In the genomic region with DNA sequence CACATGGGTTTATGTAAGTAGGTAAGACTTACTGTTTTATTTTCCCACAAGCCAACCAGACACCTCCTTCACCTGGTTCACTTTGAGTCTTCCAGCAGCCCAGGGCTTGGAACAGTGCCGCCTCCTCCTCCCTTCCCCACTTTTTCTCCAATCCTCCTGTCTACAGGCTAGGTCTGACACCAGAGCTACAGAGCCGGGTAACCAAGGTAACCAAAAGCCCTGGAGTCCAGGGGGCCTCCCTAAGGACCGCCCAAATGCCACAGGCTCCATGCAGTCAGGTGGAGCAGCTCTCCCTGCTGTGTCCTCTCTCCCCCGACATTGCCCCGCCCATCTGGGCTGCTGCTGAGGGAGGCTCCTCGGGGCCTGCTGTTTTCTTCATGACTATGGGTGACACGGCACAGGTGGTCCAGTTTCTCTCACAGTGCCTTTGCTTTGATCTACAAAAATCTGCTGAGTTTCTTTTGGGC, we compare ENCODE assay signal across 12 cellular contexts.
A peak's percentile ranks its signal among the peaks of the same experiment; 100 is the strongest.
DNase-seq lines count a peak whose midpoint lies in the region; ATAC-seq, FAIRE-seq and TF ChIP-seq lines count a peak whose summit lies in the region.
"Had no signal": no experiment of that assay in that cellular context is flagged by ENCODE, and none has a peak within 500 bp of the region (broad histone marks: within the 10 kb centered on the region; RNA-seq: fewer than 3 reads in every experiment).

No MANE protein-coding gene starts in this region.

- intact Hi-C loops in Caco-2 (cut with micrococcal nuclease; ENCODE audit: unreplicated experiment) (no loop called here), IMR-90 (cut with micrococcal nuclease) (no loop called here)

- in situ Hi-C loops in IMR-90 (cut with MboI; ENCODE audit: low sequenced_read_pairs), result no loop called here

- DNase-seq in Caco-2, result peak; percentile 36 to 61
- DNase-seq in IMR-90, result no peak
- DNase-seq in SK-N-DZ (ENCODE audit: low spot score), result peak; percentile 95
- peak; percentile 98 for DNase-seq in islet precursor cell
- no peak for DNase-seq in RCC 7860 (ENCODE audit: low spot score)
- DNase-seq: activated CD8-positive, alpha-beta memory T cell treated with anti-CD3 and anti-CD28 coated beads, Interleukin-2, amount 50 U/mL, for 4 hours; effector memory CD8-positive, alpha-beta T cell; trophoblast cell had no signal

- no peak overlapping the region for H3K4me3 Mint-ChIP-seq in Caco-2 (ENCODE audit: unreplicated experiment)
- H3K4me3 Mint-ChIP-seq: B cell; effector memory CD8-positive, alpha-beta T cell had no signal

- peak overlapping the region; percentile 0; the same call in 1 of the 2 replicates for H3K14ac ChIP-seq in IMR-90 (replicated peaks; ENCODE audit: low read depth, low read length)

- H3K36me3 ChIP-seq in Caco-2 (ENCODE audit: control insufficient read depth, insufficient read depth, low read length) (no peaks in the 10 kb centered on the region), IMR-90 (ENCODE audit: control insufficient read depth, insufficient read depth, low read length) (no peaks in the 10 kb centered on the region)

- H3K27ac ChIP-seq in IMR-90 (ENCODE audit: insufficient read depth, low read length), result no peak overlapping the region

- H2AK9ac ChIP-seq in IMR-90 (replicated peaks; ENCODE audit: low read depth, low read length, poor library complexity), result peak overlapping the region; percentile 35

- H3K36me3 Mint-ChIP-seq in Caco-2 (ENCODE audit: insufficient read depth, unreplicated experiment), result no peaks in the 10 kb centered on the region

- TF ChIP-seq RAD21 in IMR-90 (IDR thresholded peaks at IDR 0.05; ENCODE audit: low read length), result no peak

- H3K23ac ChIP-seq in IMR-90 (ENCODE audit: low read depth, low read length), result no peak overlapping the region

- peaks cover 8% of the 10 kb centered on the region for H3K9me1 ChIP-seq in IMR-90 (ENCODE audit: insufficient read depth, low read length)

- H4K91ac ChIP-seq in IMR-90 (ENCODE audit: insufficient read depth, low read depth, low read length), result no peak overlapping the region

- peaks cover 6% of the 10 kb centered on the region; the same call in 1 of the 2 replicates for H3K4me1 ChIP-seq in Caco-2
- peaks cover 10% of the 10 kb centered on the region for H3K4me1 ChIP-seq in IMR-90 (ENCODE audit: control insufficient read depth, insufficient read depth, low read length)

- no peak overlapping the region for H4K5ac ChIP-seq in IMR-90 (ENCODE audit: low read depth, low read length)

- no peak overlapping the region for H4K8ac ChIP-seq in IMR-90 (ENCODE audit: low read depth in 2 of 2, low read length in 2 of 2)

- POLR2A ChIA-PET in Caco-2 (lab: Charles Lee) (no interaction called here), IMR-90 (lab: Charles Lee; ENCODE audit: unreplicated experiment) (no interaction called here)

- BruUV-seq in Caco-2 (replicated peaks; lab: Mats Ljungman, UMichigan), result no TSS peak
- BruUV-seq in IMR-90 (replicated peaks; lab: Mats Ljungman, UMichigan), result no TSS peak

- TF ChIP-seq CTCF in Caco-2 (IDR thresholded peaks at IDR 0.05; ENCODE audit: insufficient read depth in 1 of 2, low read depth in 1 of 2, low read length in 1 of 2, severe bottlenecking in 1 of 2, unreplicated experiment in 1 of 2) (no peak), IMR-90 (conservative IDR thresholded peaks at IDR 0.05; ENCODE audit: low read depth, low read length) (no peak)

- no peak for FAIRE-seq in RCC 7860 (lab: Jason Lieb, UNC)

- CTCF ChIA-PET in Caco-2 (lab: Charles Lee), result no interaction called here
- CTCF ChIA-PET in IMR-90 (lab: Yijun Ruan, JAX), result no interaction called here

- peaks cover 6% of the 10 kb centered on the region for H3K4me1 Mint-ChIP-seq in Caco-2 (ENCODE audit: low read depth, unreplicated experiment)
- H3K4me1 Mint-ChIP-seq: B cell had no signal

- H3K9me3 ChIP-seq in Caco-2 (no peaks in the 10 kb centered on the region), IMR-90 (ENCODE audit: control insufficient read depth, insufficient read depth, low read length) (no peaks in the 10 kb centered on the region)

- H2BK15ac ChIP-seq in IMR-90 (ENCODE audit: low read depth, low read length), result no peak overlapping the region; the same call in 2 of the 3 replicates

- H3K27ac Mint-ChIP-seq in Caco-2 (ENCODE audit: unreplicated experiment), result no peak overlapping the region
- H3K27ac Mint-ChIP-seq: B cell; effector memory CD8-positive, alpha-beta T cell had no signal

- ATAC-seq in IMR-90 (ENCODE audit: low read depth) (no peak), HG03354 (IDR thresholded peaks at IDR 0.05; ENCODE audit: poor library complexity, severe bottlenecking, unreplicated experiment) (no peak), GM19467 (IDR thresholded peaks at IDR 0.05; ENCODE audit: unreplicated experiment) (no peak), GM21381 (IDR thresholded peaks at IDR 0.05; ENCODE audit: unreplicated experiment) (no peak)
- ATAC-seq: effector memory CD8-positive, alpha-beta T cell had no signal

- H3K27me3 ChIP-seq in Caco-2 (replicated peaks; ENCODE audit: control insufficient read depth, insufficient read depth, low read length) (no peaks in the 10 kb centered on the region; the same call in 1 of the 2 replicates), IMR-90 (ENCODE audit: control insufficient read depth, insufficient read depth, low read length) (no peaks in the 10 kb centered on the region; the same call in 1 of the 2 replicates)

- no peak overlapping the region for H2BK5ac ChIP-seq in IMR-90 (ENCODE audit: low read depth, low read length, poor library complexity, severe bottlenecking)

- peak overlapping the region; percentile 41 for H2AFZ ChIP-seq in IMR-90 (replicated peaks; ENCODE audit: low read length, poor library complexity)

- no peak overlapping the region for H3K4me2 ChIP-seq in IMR-90 (ENCODE audit: low read depth, low read length)

- no peak for TF ChIP-seq POLR2A in IMR-90 (IDR thresholded peaks at IDR 0.05; ENCODE audit: low read depth, low read length)

- no peaks in the 10 kb centered on the region for H3K27me3 Mint-ChIP-seq in Caco-2 (ENCODE audit: insufficient read depth, unreplicated experiment)

- H4K20me1 ChIP-seq in IMR-90 (ENCODE audit: insufficient read depth, low read length), result no peaks in the 10 kb centered on the region

- no peak overlapping the region for H3K18ac ChIP-seq in IMR-90 (ENCODE audit: low read depth, low read length)

- H3K9me3 Mint-ChIP-seq in Caco-2 (ENCODE audit: unreplicated experiment), result no peaks in the 10 kb centered on the region
- H3K9me3 Mint-ChIP-seq: effector memory CD8-positive, alpha-beta T cell had no signal

- no peak overlapping the region for H3K9ac ChIP-seq in IMR-90 (ENCODE audit: low read depth, low read length)

- no peak overlapping the region for H3K56ac ChIP-seq in IMR-90 (ENCODE audit: extremely low read depth, insufficient read depth, low read length)

- H2BK20ac ChIP-seq in IMR-90 (ENCODE audit: low read depth, low read length), result no peak overlapping the region

- H3K4me3 ChIP-seq in Caco-2 (ENCODE audit: low read depth, low read length), result no peak overlapping the region
- H3K4me3 ChIP-seq in IMR-90 (ENCODE audit: insufficient read depth, low read depth, low read length), result no peak overlapping the region

- 0 out of 2 replicates have a peak overlapping the region, but pooled peaks have one; percentile 6 for H2BK120ac ChIP-seq in IMR-90 (ENCODE audit: low read depth, low read length)

- H3K79me1 ChIP-seq in IMR-90 (ENCODE audit: low read depth in 1 of 2, low read length in 2 of 2), result no peaks in the 10 kb centered on the region

- WGBS in IMR-90 (ENCODE audit: extremely low coverage in 2 of 2, insufficient read length in 1 of 2), 2 experiments, result 51% methylated on average over 4 of the region's 7 CpGs; no CpG with 5 or more reads in 1 of the 2 experiments

- dilution Hi-C loops in IMR-90 (cut with HindIII; ENCODE audit: low sequenced_read_pairs, unreplicated experiment), result no loop called here

- peak overlapping the region; percentile 16; the same call in 1 of the 2 replicates for H2AK5ac ChIP-seq in IMR-90 (ENCODE audit: low read depth, low read length)

- H3K4ac ChIP-seq in IMR-90 (ENCODE audit: low read depth, low read length), result peak overlapping the region; percentile 42; the same call in 1 of the 2 replicates

TF ChIP-seq in IMR-90, 13 proteins besides CTCF, POLR2A, EP300 and RAD21:
- TF ChIP-seq NFE2L2 (IDR thresholded peaks at IDR 0.05; ENCODE audit: low read depth, low read length) (no peak), RFX5 (IDR thresholded peaks at IDR 0.05; ENCODE audit: low read depth, low read length) (no peak), CEBPB (IDR thresholded peaks at IDR 0.05; ENCODE audit: low read depth, low read length) (no peak), FOS (IDR thresholded peaks at IDR 0.05; ENCODE audit: low read depth, low read length) (no peak), BHLHE40 (IDR thresholded peaks at IDR 0.05; ENCODE audit: low read depth, low read length) (no peak), RCOR1 (IDR thresholded peaks at IDR 0.05; ENCODE audit: insufficient replicate concordance, low read length) (no peak), MXI1 (IDR thresholded peaks at IDR 0.05; ENCODE audit: borderline replicate concordance, low read depth, low read length) (no peak), MAFK (IDR thresholded peaks at IDR 0.05; ENCODE audit: low read depth, low read length) (no peak), SMC3 (IDR thresholded peaks at IDR 0.05; ENCODE audit: low read depth, low read length) (no peak)
- TF ChIP-seq, protein P1, sequence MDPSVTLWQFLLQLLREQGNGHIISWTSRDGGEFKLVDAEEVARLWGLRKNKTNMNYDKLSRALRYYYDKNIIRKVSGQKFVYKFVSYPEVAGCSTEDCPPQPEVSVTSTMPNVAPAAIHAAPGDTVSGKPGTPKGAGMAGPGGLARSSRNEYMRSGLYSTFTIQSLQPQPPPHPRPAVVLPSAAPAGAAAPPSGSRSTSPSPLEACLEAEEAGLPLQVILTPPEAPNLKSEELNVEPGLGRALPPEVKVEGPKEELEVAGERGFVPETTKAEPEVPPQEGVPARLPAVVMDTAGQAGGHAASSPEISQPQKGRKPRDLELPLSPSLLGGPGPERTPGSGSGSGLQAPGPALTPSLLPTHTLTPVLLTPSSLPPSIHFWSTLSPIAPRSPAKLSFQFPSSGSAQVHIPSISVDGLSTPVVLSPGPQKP (IDR thresholded peaks at IDR 0.05; ENCODE audit: borderline replicate concordance, low read depth, low read length), result no peak
- TF ChIP-seq, protein P2, sequence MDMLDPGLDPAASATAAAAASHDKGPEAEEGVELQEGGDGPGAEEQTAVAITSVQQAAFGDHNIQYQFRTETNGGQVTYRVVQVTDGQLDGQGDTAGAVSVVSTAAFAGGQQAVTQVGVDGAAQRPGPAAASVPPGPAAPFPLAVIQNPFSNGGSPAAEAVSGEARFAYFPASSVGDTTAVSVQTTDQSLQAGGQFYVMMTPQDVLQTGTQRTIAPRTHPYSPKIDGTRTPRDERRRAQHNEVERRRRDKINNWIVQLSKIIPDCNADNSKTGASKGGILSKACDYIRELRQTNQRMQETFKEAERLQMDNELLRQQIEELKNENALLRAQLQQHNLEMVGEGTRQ (IDR thresholded peaks at IDR 0.05; ENCODE audit: low read depth, low read length), result no peak

Comparison
In these comparisons a context has a peak if more than half of its experiments do, and no peak if none do; other contexts are left out.
1. DNase-seq: peak in Caco-2 (2 of 2), SK-N-DZ (single experiment) and islet precursor cell (single experiment); none in IMR-90 (single experiment) and RCC 7860 (single experiment).